Comparison of ENCODE assay signal across 14 cellular contexts in genomic region chr3:5499404-5499803, GRCh38.
A peak's percentile ranks its signal among the peaks of the same experiment; 100 is the strongest.
DNase-seq lines count a peak whose midpoint lies in the region; ATAC-seq and TF ChIP-seq lines count a peak whose summit lies in the region.
"Had no signal": no experiment of that assay in that cellular context is flagged by ENCODE, and none has a peak within 500 bp of the region (broad histone marks: within the 10 kb centered on the region; RNA-seq: fewer than 3 reads in every experiment).

No MANE protein-coding gene starts in this region.

- H3K4me3 Mint-ChIP-seq in activated CD4-positive, alpha-beta memory T cell treated with anti-CD3 and anti-CD28 coated beads for 36 hours, result no peak overlapping the region
- H3K4me3 Mint-ChIP-seq: activated CD4-positive, alpha-beta T cell treated with anti-CD3 and anti-CD28 coated beads for 36 hours; activated naive CD8-positive, alpha-beta T cell treated with anti-CD3 and anti-CD28 coated beads for 36 hours had no signal

- H3K4me1 Mint-ChIP-seq in activated CD4-positive, alpha-beta memory T cell treated with anti-CD3 and anti-CD28 coated beads for 36 hours (ENCODE audit: low read depth), result no peaks in the 10 kb centered on the region

- no peak overlapping the region for H3K27ac Mint-ChIP-seq in activated CD4-positive, alpha-beta memory T cell treated with anti-CD3 and anti-CD28 coated beads for 36 hours
- H3K27ac Mint-ChIP-seq: activated CD4-positive, alpha-beta T cell treated with anti-CD3 and anti-CD28 coated beads for 36 hours; activated naive CD8-positive, alpha-beta T cell treated with anti-CD3 and anti-CD28 coated beads for 36 hours had no signal

- no peak for TF ChIP-seq CTCF in GM10266 (IDR thresholded peaks at IDR 0.05; ENCODE audit: control insufficient read depth, insufficient read depth, low read depth, missing control alignments)

- peak; percentile 13 for DNase-seq in NAMALWA (ENCODE audit: low spot score)
- no peak for DNase-seq in activated CD4-positive, alpha-beta memory T cell treated with anti-CD3 and anti-CD28 coated beads for 36 hours
- DNase-seq in NCI-H1048 (lab: John Stamatoyannopoulos, UW), result no peak
- DNase-seq in retina, result no peak
- no peak for DNase-seq in GM10266 (ENCODE audit: extremely low spot score)
- DNase-seq: activated CD4-positive, alpha-beta T cell treated with anti-CD3 and anti-CD28 coated beads for 36 hours; activated naive CD8-positive, alpha-beta T cell treated with anti-CD3 and anti-CD28 coated beads for 36 hours; BE2C; NCI-H1694; SJCRH30; stimulated activated CD8-positive, alpha-beta memory T cell treated with anti-CD3 and anti-CD28 coated beads, Interleukin-4, amount 100 ng/mL, for 48 hours had no signal

- no peaks in the 10 kb centered on the region for H3K9me3 Mint-ChIP-seq in activated CD4-positive, alpha-beta memory T cell treated with anti-CD3 and anti-CD28 coated beads for 36 hours
- H3K9me3 Mint-ChIP-seq: activated naive CD8-positive, alpha-beta T cell treated with anti-CD3 and anti-CD28 coated beads for 36 hours had no signal

- CTCF ChIA-PET in activated CD4-positive, alpha-beta memory T cell treated with anti-CD3 and anti-CD28 coated beads for 36 hours (lab: Charles Lee), result interaction anchor here (0.6 kb wide), 1 partner anchor 340 kb away, joined by 3 read pairs; no protein-coding TSS in a partner anchor

- peak; percentile 93 for ATAC-seq in GM18511 (IDR thresholded peaks at IDR 0.05; ENCODE audit: unreplicated experiment)
- ATAC-seq in GM21381 (IDR thresholded peaks at IDR 0.05; ENCODE audit: unreplicated experiment), result peak; percentile 88
- peak; percentile 83 for ATAC-seq in HG03039 (IDR thresholded peaks at IDR 0.05; ENCODE audit: unreplicated experiment)
- ATAC-seq: activated CD4-positive, alpha-beta T cell treated with anti-CD3 and anti-CD28 coated beads for 36 hours had no signal

- no peaks in the 10 kb centered on the region for H3K36me3 Mint-ChIP-seq in activated CD4-positive, alpha-beta memory T cell treated with anti-CD3 and anti-CD28 coated beads for 36 hours
- H3K36me3 Mint-ChIP-seq: activated naive CD8-positive, alpha-beta T cell treated with anti-CD3 and anti-CD28 coated beads for 36 hours had no signal

- intact Hi-C loops in activated CD4-positive, alpha-beta memory T cell treated with anti-CD3 and anti-CD28 coated beads for 36 hours (cut with micrococcal nuclease), result no loop called here

- H3K27me3 Mint-ChIP-seq in activated CD4-positive, alpha-beta memory T cell treated with anti-CD3 and anti-CD28 coated beads for 36 hours, result no peaks in the 10 kb centered on the region
- H3K27me3 Mint-ChIP-seq: activated CD4-positive, alpha-beta T cell treated with anti-CD3 and anti-CD28 coated beads for 36 hours; activated naive CD8-positive, alpha-beta T cell treated with anti-CD3 and anti-CD28 coated beads for 36 hours had no signal

- POLR2A ChIA-PET in activated CD4-positive, alpha-beta memory T cell treated with anti-CD3 and anti-CD28 coated beads for 36 hours (lab: Charles Lee), result no interaction called here
